13 cellular contexts compared by ENCODE assay signal in genomic region chr18:44723366-44723765, GRCh38. TPM values are rescaled to one million over a fixed set of nuclear protein-coding genes. Genes with fewer than 3 reads are reported as not detected.
DNase-seq lines count a peak whose midpoint lies in the region; ATAC-seq, FAIRE-seq and TF ChIP-seq lines count a peak whose summit lies in the region.
"Had no signal": no experiment of that assay in that cellular context is flagged by ENCODE, and none has a peak within 500 bp of the region (broad histone marks: within the 10 kb centered on the region; RNA-seq: fewer than 3 reads in every experiment).

No MANE protein-coding gene starts in this region.

- peaks cover 72% of the 10 kb centered on the region for H3K79me2 ChIP-seq in mammary epithelial cell (ENCODE audit: insufficient read depth, low read length)

- ATAC-seq in GM19372 (IDR thresholded peaks at IDR 0.05; ENCODE audit: low read depth, unreplicated experiment) (peak; percentile 31), naive B cell (ENCODE audit: low read depth in 2 of 2) (peak; percentile 30 to 54), HG03108 (IDR thresholded peaks at IDR 0.05; ENCODE audit: unreplicated experiment) (no peak)
- ATAC-seq in CD4-positive, alpha-beta T cell (ENCODE audit: poor library complexity): no peak

- TF ChIP-seq POLR2A in GM12891 (IDR thresholded peaks at IDR 0.05; ENCODE audit: low read depth, low read length): no peak

- H3K27ac ChIP-seq in mammary epithelial cell (ENCODE audit: insufficient read depth, low read depth, low read length): no peak overlapping the region
- no peak overlapping the region for H3K27ac ChIP-seq in CD4-positive, alpha-beta T cell (ENCODE audit: low read depth, low read length)
- H3K27ac ChIP-seq: VCaP had no signal

- no peak for DNase-seq in GM12891 (ENCODE audit: insufficient read length, low spot score)
- peak; percentile 39 for DNase-seq in NCI-H2227 treated with DMSO at 0.1 percent for 48 hours (lab: John Stamatoyannopoulos, UW)
- DNase-seq in naive B cell: peak; percentile 37
- DNase-seq in mammary epithelial cell: no peak
- no peak for DNase-seq in COLO829 (ENCODE audit: low spot score)
- DNase-seq in CD4-positive, alpha-beta T cell: no peak
- DNase-seq: DMS 273 treated with DMSO at 0.1 percent for 48 hours, NCI-H2029 treated with DMSO at 0.1 percent for 48 hours had no signal

- no peaks in the 10 kb centered on the region for H3K9me3 ChIP-seq in mammary epithelial cell (replicated peaks; ENCODE audit: insufficient read depth, low read length)
- H3K9me3 ChIP-seq in CD4-positive, alpha-beta T cell (ENCODE audit: control insufficient read depth, low read length): no peaks in the 10 kb centered on the region
- H3K9me3 ChIP-seq: prostate gland had no signal

- peaks cover 10 to 22% of the 10 kb centered on the region in 2 donors for H3K36me3 Mint-ChIP-seq in naive B cell
- H3K36me3 Mint-ChIP-seq in CD4-positive, alpha-beta T cell (ENCODE audit: low read depth): no peaks in the 10 kb centered on the region

- no peak overlapping the region for H3K4me2 ChIP-seq in mammary epithelial cell (ENCODE audit: insufficient read depth, low read depth, low read length)

- CTCF ChIA-PET in mammary epithelial cell (lab: Charles Lee; ENCODE audit: low non-redundant PET): no interaction called here
- CTCF ChIA-PET in CD4-positive, alpha-beta T cell (lab: Charles Lee): no interaction called here

- no peaks in the 10 kb centered on the region for H3K27me3 ChIP-seq in mammary epithelial cell (ENCODE audit: insufficient read depth, low read length)
- H3K27me3 ChIP-seq in CD4-positive, alpha-beta T cell (ENCODE audit: control insufficient read depth, insufficient read depth, low read length): no peaks in the 10 kb centered on the region

- intact Hi-C loops in mammary epithelial cell (cut with micrococcal nuclease): no loop called here
- intact Hi-C loops in CD4-positive, alpha-beta T cell (cut with DNase I, micrococcal nuclease): no loop called here

- no TSS peak for BruUV-seq in mammary epithelial cell (replicated peaks; lab: Mats Ljungman, UMichigan)

- no peak overlapping the region for H3K4me3 ChIP-seq in mammary epithelial cell (replicated peaks in 1 of 3; ENCODE audit: insufficient read depth in 1 of 3, low read depth in 2 of 3, low read length in 3 of 3)
- H3K4me3 ChIP-seq: prostate gland had no signal

- peaks cover 80 to 97% (median 91%) of the 10 kb centered on the region in 3 donors for H3K4me1 Mint-ChIP-seq in naive B cell
- peaks cover 54% of the 10 kb centered on the region for H3K4me1 Mint-ChIP-seq in CD4-positive, alpha-beta T cell (ENCODE audit: low read depth)

- H3K9me3 Mint-ChIP-seq in naive B cell: peaks cover 0 to 3% (median 0%) of the 10 kb centered on the region in 7 donors
- H3K9me3 Mint-ChIP-seq in CD4-positive, alpha-beta T cell: no peaks in the 10 kb centered on the region

- POLR2A ChIA-PET in CD4-positive, alpha-beta T cell (lab: Charles Lee): no interaction called here

- H3K36me3 ChIP-seq in mammary epithelial cell (ENCODE audit: insufficient read depth, low read length): no peaks in the 10 kb centered on the region
- H3K36me3 ChIP-seq: prostate gland had no signal

- no peak overlapping the region for H2AFZ ChIP-seq in mammary epithelial cell (ENCODE audit: low read depth, low read length)

- H3K4me3 Mint-ChIP-seq in naive B cell: peak overlapping the region in 5 of 8 donors; percentile 26 to 80 (median 65)
- H3K4me3 Mint-ChIP-seq in CD4-positive, alpha-beta T cell: no peak overlapping the region

- 97% methylated on average over 6 of the region's 6 CpGs for WGBS in mammary epithelial cell (ENCODE audit: low coverage, missing lambda C conversion rate)

- H3K27ac Mint-ChIP-seq in naive B cell: peak overlapping the region; percentile 42 to 94 (median 78)
- H3K27ac Mint-ChIP-seq in CD4-positive, alpha-beta T cell: no peak overlapping the region

- H4K20me1 ChIP-seq in mammary epithelial cell (ENCODE audit: insufficient read depth, low read length): no peaks in the 10 kb centered on the region

- in situ Hi-C loops in mammary epithelial cell (cut with MboI; ENCODE audit: low sequenced_read_pairs in 2 of 2): no loop called here

- FAIRE-seq in GM12891 (lab: Jason Lieb, UNC): peak; percentile 38
- FAIRE-seq: frontal cortex had no signal

- dilution Hi-C loops in mammary epithelial cell (cut with HindIII; ENCODE audit: low sequenced_read_pairs): no loop called here

- H3K9ac ChIP-seq in mammary epithelial cell (ENCODE audit: insufficient read depth, low read length): no peak overlapping the region

- H3K27me3 Mint-ChIP-seq in naive B cell: no peaks in the 10 kb centered on the region
- no peaks in the 10 kb centered on the region for H3K27me3 Mint-ChIP-seq in CD4-positive, alpha-beta T cell

- H3K4me1 ChIP-seq in mammary epithelial cell (ENCODE audit: insufficient read depth, low read length): peaks cover 16% of the 10 kb centered on the region

- no peak for TF ChIP-seq CTCF in mammary epithelial cell (conservative IDR thresholded peaks at IDR 0.05 in 1 of 2, IDR thresholded peaks at IDR 0.05 in 1 of 2; ENCODE audit: extremely low read depth in 1 of 2, insufficient read depth in 1 of 2, low read depth in 1 of 2, low read length in 2 of 2)
- TF ChIP-seq CTCF in CD4-positive, alpha-beta T cell (IDR thresholded peaks at IDR 0.05): no peak

TF ChIP-seq in GM12891, 5 proteins besides CTCF, POLR2A, EP300 and RAD21:
- TF ChIP-seq TAF1 (IDR thresholded peaks at IDR 0.05; ENCODE audit: low read depth, low read length) (no peak), PAX5 (IDR thresholded peaks at IDR 0.05; ENCODE audit: insufficient read depth, low read length, severe bottlenecking) (no peak), POU2F2 (IDR thresholded peaks at IDR 0.05; ENCODE audit: low read depth, low read length) (no peak), SPI1 (IDR thresholded peaks at IDR 0.05; ENCODE audit: low read depth, low read length) (no peak), POLR2AphosphoS5 (IDR thresholded peaks at IDR 0.05; ENCODE audit: low read depth, low read length) (no peak)

RNA-seq across cellular contexts. Expression of gene SETBP1, which starts 42.7 kb away (rescaled TPM):
- polyA plus RNA-seq in GM12891 (2012; ENCODE audit: low read depth, missing spikeins): 3.4 TPM
- polyA plus RNA-seq in naive B cell (ENCODE audit: low read depth in 6 of 6) (10 to 100 TPM in 3 of 6 donors, 1 to 10 TPM in 3; 6.0 to 20.2 (median 10.0) TPM), mammary epithelial cell (7.4 TPM)
- total RNA-seq in mammary epithelial cell: 10 to 100 TPM; 23.2 to 34.7 TPM
- polyA minus RNA-seq in mammary epithelial cell: 12.7 TPM
- total RNA-seq in CD4-positive, alpha-beta T cell: under 1 TPM; 0.25 to 0.41 TPM

Comparison
In these comparisons a context has a peak if more than half of its experiments do, and no peak if none do; other contexts are left out.
1. DNase-seq: peak in NCI-H2227 treated with DMSO at 0.1 percent for 48 hours (single experiment) and naive B cell (single experiment); none in GM12891 (single experiment), mammary epithelial cell (single experiment), COLO829 (single experiment) and CD4-positive, alpha-beta T cell (0 of 10).
2. ATAC-seq: peak in GM19372 (single experiment) and naive B cell (2 of 2); none in HG03108 (single experiment) and CD4-positive, alpha-beta T cell (single experiment).
3. RNA of gene SETBP1, which starts 42.7 kb away (total RNA-seq): 23.2 to 34.7 TPM in mammary epithelial cell; 0.25 to 0.41 TPM in CD4-positive, alpha-beta T cell; every median in the first group is over 10 times any median in the second.